In the genomic region with DNA sequence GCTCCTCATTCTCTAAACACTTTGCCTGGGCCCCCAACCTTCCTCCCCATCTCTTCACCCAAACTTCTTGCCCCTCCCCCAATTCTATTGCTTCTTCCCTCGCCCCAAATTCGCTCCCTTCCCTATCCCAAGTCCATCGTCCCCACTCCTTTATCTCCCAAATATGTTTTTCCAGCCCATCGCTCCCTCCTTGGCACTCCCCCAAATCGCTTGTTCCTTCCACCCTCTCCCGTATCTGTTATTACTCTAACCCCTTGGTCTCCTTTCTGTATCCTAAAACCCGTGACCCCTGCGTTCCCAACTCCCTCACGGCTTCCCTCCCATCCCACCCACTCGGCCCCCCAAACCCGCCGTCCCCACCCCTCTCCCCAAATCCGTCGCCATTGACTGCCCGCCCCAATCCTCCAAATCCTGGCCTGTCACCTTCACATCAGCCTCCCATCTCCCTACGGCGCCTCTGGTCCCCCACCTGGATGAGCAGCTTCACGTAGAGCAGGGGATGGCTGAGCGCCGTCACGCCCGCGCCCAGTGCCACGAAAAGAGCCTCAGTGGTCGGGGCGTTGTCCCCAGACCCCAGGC, we compare ENCODE assay signal across 7 cellular contexts. TPM values are rescaled to one million over a fixed set of nuclear protein-coding genes. Genes with fewer than 3 reads are reported as not detected.
DNase-seq lines count a peak whose midpoint lies in the region; ATAC-seq and TF ChIP-seq lines count a peak whose summit lies in the region.

No MANE protein-coding gene starts in this region.

- H3K4me1 ChIP-seq in Loucy (ENCODE audit: insufficient read depth, low read length, poor library complexity, severe bottlenecking): peaks cover 43% of the 10 kb centered on the region

- H3K4me2 ChIP-seq in Loucy (ENCODE audit: low read depth, low read length, poor library complexity, severe bottlenecking): peak overlapping the region; percentile 100

- no peak overlapping the region for H3K27ac Mint-ChIP-seq in osteocyte (ENCODE audit: unreplicated experiment)

- TF ChIP-seq CTCF in Loucy (conservative IDR thresholded peaks at IDR 0.05; ENCODE audit: low read length): no peak
- TF ChIP-seq CTCF in epithelial cell of proximal tubule (conservative IDR thresholded peaks at IDR 0.05; ENCODE audit: low read depth, low read length): no peak
- TF ChIP-seq CTCF in osteocyte (IDR thresholded peaks at IDR 0.05): no peak

- H3F3A ChIP-seq in Loucy (ENCODE audit: low read depth): no peaks in the 10 kb centered on the region

- peak overlapping the region; percentile 60 for H2AFZ ChIP-seq in Loucy (ENCODE audit: low read length)

- peak overlapping the region; percentile 83 for H3K4me3 ChIP-seq in Loucy (ENCODE audit: low read length, poor library complexity, severe bottlenecking)
- H3K4me3 ChIP-seq in epithelial cell of proximal tubule (ENCODE audit: low read depth, low read length): peak overlapping the region; percentile 97
- H3K4me3 ChIP-seq in skin epidermis: peak overlapping the region; percentile 71 to 100 (median 93)

- peaks cover 20% of the 10 kb centered on the region for H3K4me1 Mint-ChIP-seq in osteocyte (ENCODE audit: unreplicated experiment)

- no peak overlapping the region for H3K4me3 Mint-ChIP-seq in osteocyte (ENCODE audit: unreplicated experiment)

- peaks cover 3% of the 10 kb centered on the region for H3K27me3 ChIP-seq in Loucy (ENCODE audit: insufficient read depth, low read length, poor library complexity, severe bottlenecking)

- no peaks in the 10 kb centered on the region for H3K27me3 Mint-ChIP-seq in osteocyte (ENCODE audit: unreplicated experiment)

- H3K9me3 Mint-ChIP-seq in osteocyte (ENCODE audit: unreplicated experiment): no peaks in the 10 kb centered on the region

- peak overlapping the region; percentile 94 to 100 (median 98) for H3K27ac ChIP-seq in skin epidermis

- H3K9ac ChIP-seq in Loucy (ENCODE audit: low read depth, low read length, poor library complexity, severe bottlenecking): peak overlapping the region; percentile 88

- peaks cover 52% of the 10 kb centered on the region for H4K20me1 ChIP-seq in Loucy (ENCODE audit: insufficient read depth, low read length, poor library complexity, severe bottlenecking)

- H3K36me3 ChIP-seq in Loucy (ENCODE audit: insufficient read depth, low read length): no peaks in the 10 kb centered on the region

- ATAC-seq in GM19025 (IDR thresholded peaks at IDR 0.05; ENCODE audit: low read depth, unreplicated experiment) (peak; percentile 12), GM21381 (IDR thresholded peaks at IDR 0.05; ENCODE audit: unreplicated experiment) (no peak), GM21360 (IDR thresholded peaks at IDR 0.05; ENCODE audit: unreplicated experiment) (no peak)

- H3K36me3 Mint-ChIP-seq in osteocyte (ENCODE audit: unreplicated experiment): peaks cover 2% of the 10 kb centered on the region

- DNase-seq in epithelial cell of proximal tubule (ENCODE audit: low read depth) (no peak), osteocyte (ENCODE audit: extremely low spot score, unreplicated experiment) (no peak)

- no peaks in the 10 kb centered on the region for H3K9me3 ChIP-seq in Loucy (ENCODE audit: insufficient read depth, low read depth, low read length)

- no peaks in the 10 kb centered on the region for H3K9me2 ChIP-seq in Loucy (replicated peaks; ENCODE audit: low read depth, low read length)

- H3K79me2 ChIP-seq in Loucy (ENCODE audit: insufficient read depth, low read length): peaks cover 65% of the 10 kb centered on the region

RNA-seq across cellular contexts. Expression of a gene that starts 0.5 kb away (rescaled TPM):
- total RNA-seq in epithelial cell of proximal tubule: 235 and 275 TPM in 2 replicates
- total RNA-seq in osteocyte: 175 and 180 TPM in 2 replicates

RNA-seq across cellular contexts. Expression of a gene that starts 20.0 kb away (rescaled TPM):
- total RNA-seq in epithelial cell of proximal tubule: not detected in 2 replicates
- total RNA-seq in osteocyte: not detected in 2 replicates

RNA-seq across cellular contexts. Expression of a gene that starts 30.9 kb away (rescaled TPM):
- total RNA-seq in epithelial cell of proximal tubule (not detected in 2 replicates), osteocyte (not detected in 2 replicates)
